ENCODE assay signal across 1 cellular context in the genomic region with DNA sequence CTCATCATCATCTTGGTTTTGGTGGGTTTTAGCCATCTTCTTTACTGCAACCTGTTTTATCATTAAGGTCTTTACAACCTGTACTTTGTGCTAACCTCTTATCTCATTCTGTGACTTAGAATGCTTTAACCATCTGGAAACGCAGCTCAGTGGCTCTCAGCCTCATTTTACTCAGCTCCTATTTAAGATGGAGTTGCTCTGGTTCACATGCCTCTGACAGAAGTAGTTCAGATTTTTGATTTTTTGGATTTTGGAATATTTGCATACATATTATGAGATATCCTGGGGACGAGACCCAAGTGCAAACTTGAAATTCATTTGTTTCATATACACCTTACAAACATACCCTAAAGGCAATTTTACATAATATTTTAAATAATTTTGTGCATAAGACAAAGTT.
TF ChIP-seq lines count a peak whose summit lies in the region.

No MANE protein-coding gene starts in this region.

TF ChIP-seq in K562, 482 proteins besides CTCF, POLR2A, EP300 and RAD21 (continued from another document and continues in another):
- no peak for TF ChIP-seq HMG20A (CRISPR knock-in tag; conservative IDR thresholded peaks at IDR 0.05)
- TF ChIP-seq SMAD4 (CRISPR knock-in tag; conservative IDR thresholded peaks at IDR 0.05): peak; percentile 84
- peak; percentile 51; the same call in 1 of the 2 replicates for TF ChIP-seq BACH1 (tag; IDR thresholded peaks at IDR 0.05)
- TF ChIP-seq, protein P1, sequence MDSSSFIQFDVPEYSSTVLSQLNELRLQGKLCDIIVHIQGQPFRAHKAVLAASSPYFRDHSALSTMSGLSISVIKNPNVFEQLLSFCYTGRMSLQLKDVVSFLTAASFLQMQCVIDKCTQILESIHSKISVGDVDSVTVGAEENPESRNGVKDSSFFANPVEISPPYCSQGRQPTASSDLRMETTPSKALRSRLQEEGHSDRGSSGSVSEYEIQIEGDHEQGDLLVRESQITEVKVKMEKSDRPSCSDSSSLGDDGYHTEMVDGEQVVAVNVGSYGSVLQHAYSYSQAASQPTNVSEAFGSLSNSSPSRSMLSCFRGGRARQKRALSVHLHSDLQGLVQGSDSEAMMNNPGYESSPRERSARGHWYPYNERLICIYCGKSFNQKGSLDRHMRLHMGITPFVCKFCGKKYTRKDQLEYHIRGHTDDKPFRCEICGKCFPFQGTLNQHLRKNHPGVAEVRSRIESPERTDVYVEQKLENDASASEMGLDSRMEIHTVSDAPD (CRISPR knock-in tag; IDR thresholded peaks at IDR 0.05): 0 out of 2 replicates have a peak, but pooled peaks have one; percentile 46
- 0 out of 2 replicates have a peak, but pooled peaks have one; percentile 32 for TF ChIP-seq ZNF707 (CRISPR knock-in tag; conservative IDR thresholded peaks at IDR 0.05)
- TF ChIP-seq ZC3H11A (IDR thresholded peaks at IDR 0.05; ENCODE audit: low read depth, low read length): no peak
- no peak for TF ChIP-seq MEF2A (IDR thresholded peaks at IDR 0.05; ENCODE audit: control insufficient read depth, low read depth, low read length)
- peak; percentile 83 for TF ChIP-seq MECOM (CRISPR knock-in tag; IDR thresholded peaks at IDR 0.05)
- TF ChIP-seq FOXK1 (CRISPR knock-in tag; IDR thresholded peaks at IDR 0.05; ENCODE audit: borderline replicate concordance): no peak
- TF ChIP-seq ZNF324 (CRISPR knock-in tag; IDR thresholded peaks at IDR 0.05): peak; percentile 44; the same call in 1 of the 2 replicates
- no peak for TF ChIP-seq IRF2 (CRISPR knock-in tag; IDR thresholded peaks at IDR 0.05)
- TF ChIP-seq ZBTB7A (IDR thresholded peaks at IDR 0.05; ENCODE audit: borderline replicate concordance, control insufficient read depth, low read depth, low read length): no peak
- no peak for TF ChIP-seq HNRNPLL (IDR thresholded peaks at IDR 0.05; ENCODE audit: low read depth, low read length, poor library complexity, severe bottlenecking)
- TF ChIP-seq ZNF79 (CRISPR knock-in tag; IDR thresholded peaks at IDR 0.05; ENCODE audit: low read depth): peak; percentile 58; the same call in 1 of the 2 replicates
- no peak for TF ChIP-seq CEBPG (CRISPR knock-in tag; IDR thresholded peaks at IDR 0.05)
- TF ChIP-seq CEBPG (tag; conservative IDR thresholded peaks at IDR 0.05 in 1 of 2, IDR thresholded peaks at IDR 0.05 in 1 of 2): no peak
- no peak for TF ChIP-seq SMC3 (conservative IDR thresholded peaks at IDR 0.05; ENCODE audit: insufficient read depth, low read depth, low read length)
- peak; percentile 85 for TF ChIP-seq PTTG1 (tag; IDR thresholded peaks at IDR 0.05; ENCODE audit: low read depth)
- peak; percentile 80 for TF ChIP-seq ILK (tag; IDR thresholded peaks at IDR 0.05; ENCODE audit: borderline replicate concordance, low read depth)
- TF ChIP-seq ZNF668 (CRISPR knock-in tag; IDR thresholded peaks at IDR 0.05): peak; percentile 91
- no peak for TF ChIP-seq GATA2 (CRISPR knock-in tag; IDR thresholded peaks at IDR 0.05)
- TF ChIP-seq SIN3A (IDR thresholded peaks at IDR 0.05; ENCODE audit: borderline replicate concordance in 2 of 2, control insufficient read depth in 1 of 2, low read depth in 2 of 2, low read length in 2 of 2): no peak
- no peak for TF ChIP-seq SRSF1 (IDR thresholded peaks at IDR 0.05; ENCODE audit: low read depth, low read length)
- TF ChIP-seq MCM3 (IDR thresholded peaks at IDR 0.05): no peak
- no peak for TF ChIP-seq HMG20B (CRISPR knock-in tag; IDR thresholded peaks at IDR 0.05)
- TF ChIP-seq CREM (IDR thresholded peaks at IDR 0.05; ENCODE audit: low read depth): no peak
- peak; percentile 72 for TF ChIP-seq ZNF41 (CRISPR knock-in tag; conservative IDR thresholded peaks at IDR 0.05)
- TF ChIP-seq CHCHD3 (CRISPR knock-in tag; IDR thresholded peaks at IDR 0.05): no peak
- peak in 1 of 2 experiments; percentile 71; a peak in 2 of 4 replicates for TF ChIP-seq TEAD1 (CRISPR knock-in tag; IDR thresholded peaks at IDR 0.05)
- TF ChIP-seq ADNP (tag; IDR thresholded peaks at IDR 0.05): no peak
- TF ChIP-seq, protein P2, sequence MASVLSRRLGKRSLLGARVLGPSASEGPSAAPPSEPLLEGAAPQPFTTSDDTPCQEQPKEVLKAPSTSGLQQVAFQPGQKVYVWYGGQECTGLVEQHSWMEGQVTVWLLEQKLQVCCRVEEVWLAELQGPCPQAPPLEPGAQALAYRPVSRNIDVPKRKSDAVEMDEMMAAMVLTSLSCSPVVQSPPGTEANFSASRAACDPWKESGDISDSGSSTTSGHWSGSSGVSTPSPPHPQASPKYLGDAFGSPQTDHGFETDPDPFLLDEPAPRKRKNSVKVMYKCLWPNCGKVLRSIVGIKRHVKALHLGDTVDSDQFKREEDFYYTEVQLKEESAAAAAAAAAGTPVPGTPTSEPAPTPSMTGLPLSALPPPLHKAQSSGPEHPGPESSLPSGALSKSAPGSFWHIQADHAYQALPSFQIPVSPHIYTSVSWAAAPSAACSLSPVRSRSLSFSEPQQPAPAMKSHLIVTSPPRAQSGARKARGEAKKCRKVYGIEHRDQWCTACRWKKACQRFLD (CRISPR knock-in tag; IDR thresholded peaks at IDR 0.05): peak; percentile 75
- peak; percentile 89 for TF ChIP-seq PTRF (tag; IDR thresholded peaks at IDR 0.05)
- TF ChIP-seq, protein P3, sequence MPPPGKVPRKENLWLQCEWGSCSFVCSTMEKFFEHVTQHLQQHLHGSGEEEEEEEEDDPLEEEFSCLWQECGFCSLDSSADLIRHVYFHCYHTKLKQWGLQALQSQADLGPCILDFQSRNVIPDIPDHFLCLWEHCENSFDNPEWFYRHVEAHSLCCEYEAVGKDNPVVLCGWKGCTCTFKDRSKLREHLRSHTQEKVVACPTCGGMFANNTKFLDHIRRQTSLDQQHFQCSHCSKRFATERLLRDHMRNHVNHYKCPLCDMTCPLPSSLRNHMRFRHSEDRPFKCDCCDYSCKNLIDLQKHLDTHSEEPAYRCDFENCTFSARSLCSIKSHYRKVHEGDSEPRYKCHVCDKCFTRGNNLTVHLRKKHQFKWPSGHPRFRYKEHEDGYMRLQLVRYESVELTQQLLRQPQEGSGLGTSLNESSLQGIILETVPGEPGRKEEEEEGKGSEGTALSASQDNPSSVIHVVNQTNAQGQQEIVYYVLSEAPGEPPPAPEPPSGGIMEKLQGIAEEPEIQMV (tag; conservative IDR thresholded peaks at IDR 0.05; ENCODE audit: low read depth): peak; percentile 78
- TF ChIP-seq, protein P4, sequence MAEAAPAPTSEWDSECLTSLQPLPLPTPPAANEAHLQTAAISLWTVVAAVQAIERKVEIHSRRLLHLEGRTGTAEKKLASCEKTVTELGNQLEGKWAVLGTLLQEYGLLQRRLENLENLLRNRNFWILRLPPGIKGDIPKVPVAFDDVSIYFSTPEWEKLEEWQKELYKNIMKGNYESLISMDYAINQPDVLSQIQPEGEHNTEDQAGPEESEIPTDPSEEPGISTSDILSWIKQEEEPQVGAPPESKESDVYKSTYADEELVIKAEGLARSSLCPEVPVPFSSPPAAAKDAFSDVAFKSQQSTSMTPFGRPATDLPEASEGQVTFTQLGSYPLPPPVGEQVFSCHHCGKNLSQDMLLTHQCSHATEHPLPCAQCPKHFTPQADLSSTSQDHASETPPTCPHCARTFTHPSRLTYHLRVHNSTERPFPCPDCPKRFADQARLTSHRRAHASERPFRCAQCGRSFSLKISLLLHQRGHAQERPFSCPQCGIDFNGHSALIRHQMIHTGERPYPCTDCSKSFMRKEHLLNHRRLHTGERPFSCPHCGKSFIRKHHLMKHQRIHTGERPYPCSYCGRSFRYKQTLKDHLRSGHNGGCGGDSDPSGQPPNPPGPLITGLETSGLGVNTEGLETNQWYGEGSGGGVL (CRISPR knock-in tag; IDR thresholded peaks at IDR 0.05): peak; percentile 68
- TF ChIP-seq GTF2A2 (tag; IDR thresholded peaks at IDR 0.05): peak; percentile 85
- no peak for TF ChIP-seq NR4A1 (CRISPR knock-in tag; IDR thresholded peaks at IDR 0.05)
- peak; percentile 86 for TF ChIP-seq NR4A1 (tag; IDR thresholded peaks at IDR 0.05)
- no peak for TF ChIP-seq NR2F6 (CRISPR knock-in tag; IDR thresholded peaks at IDR 0.05)
- TF ChIP-seq, protein P5, sequence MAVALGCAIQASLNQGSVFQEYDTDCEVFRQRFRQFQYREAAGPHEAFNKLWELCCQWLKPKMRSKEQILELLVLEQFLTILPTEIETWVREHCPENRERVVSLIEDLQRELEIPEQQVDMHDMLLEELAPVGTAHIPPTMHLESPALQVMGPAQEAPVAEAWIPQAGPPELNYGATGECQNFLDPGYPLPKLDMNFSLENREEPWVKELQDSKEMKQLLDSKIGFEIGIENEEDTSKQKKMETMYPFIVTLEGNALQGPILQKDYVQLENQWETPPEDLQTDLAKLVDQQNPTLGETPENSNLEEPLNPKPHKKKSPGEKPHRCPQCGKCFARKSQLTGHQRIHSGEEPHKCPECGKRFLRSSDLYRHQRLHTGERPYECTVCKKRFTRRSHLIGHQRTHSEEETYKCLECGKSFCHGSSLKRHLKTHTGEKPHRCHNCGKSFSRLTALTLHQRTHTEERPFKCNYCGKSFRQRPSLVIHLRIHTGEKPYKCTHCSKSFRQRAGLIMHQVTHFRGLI (CRISPR knock-in tag; IDR thresholded peaks at IDR 0.05): 0 out of 2 replicates have a peak, but pooled peaks have one; percentile 22
- peak; percentile 95 for TF ChIP-seq DMBX1 (CRISPR knock-in tag; IDR thresholded peaks at IDR 0.05; ENCODE audit: borderline replicate concordance)
- peak; percentile 85; the same call in 1 of the 2 replicates for TF ChIP-seq HDAC8 (tag; IDR thresholded peaks at IDR 0.05)
- TF ChIP-seq, protein P6, sequence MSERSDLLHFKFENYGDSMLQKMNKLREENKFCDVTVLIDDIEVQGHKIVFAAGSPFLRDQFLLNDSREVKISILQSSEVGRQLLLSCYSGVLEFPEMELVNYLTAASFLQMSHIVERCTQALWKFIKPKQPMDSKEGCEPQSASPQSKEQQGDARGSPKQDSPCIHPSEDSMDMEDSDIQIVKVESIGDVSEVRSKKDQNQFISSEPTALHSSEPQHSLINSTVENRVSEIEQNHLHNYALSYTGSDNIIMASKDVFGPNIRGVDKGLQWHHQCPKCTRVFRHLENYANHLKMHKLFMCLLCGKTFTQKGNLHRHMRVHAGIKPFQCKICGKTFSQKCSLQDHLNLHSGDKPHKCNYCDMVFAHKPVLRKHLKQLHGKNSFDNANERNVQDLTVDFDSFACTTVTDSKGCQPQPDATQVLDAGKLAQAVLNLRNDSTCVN (CRISPR knock-in tag; IDR thresholded peaks at IDR 0.05): peak; percentile 54; the same call in 1 of the 2 replicates
- no peak for TF ChIP-seq RBM25 (IDR thresholded peaks at IDR 0.05; ENCODE audit: low read depth, low read length, severe bottlenecking)
- TF ChIP-seq ZNF175 (CRISPR knock-in tag; IDR thresholded peaks at IDR 0.05; ENCODE audit: low read depth): peak; percentile 75
- TF ChIP-seq BRCA1 (IDR thresholded peaks at IDR 0.05): no peak
- no peak for TF ChIP-seq BRCA1 (CRISPR knock-in tag; IDR thresholded peaks at IDR 0.05)
- no peak for TF ChIP-seq POLR2AphosphoS2 (IDR thresholded peaks at IDR 0.05; ENCODE audit: low read length)
- TF ChIP-seq CXXC5 (CRISPR knock-in tag; IDR thresholded peaks at IDR 0.05): peak; percentile 71
- TF ChIP-seq HSF4 (CRISPR knock-in tag; IDR thresholded peaks at IDR 0.05; ENCODE audit: borderline replicate concordance): peak; percentile 70; the same call in 1 of the 2 replicates
- TF ChIP-seq L3MBTL2 (IDR thresholded peaks at IDR 0.05): no peak
- TF ChIP-seq EP400 (IDR thresholded peaks at IDR 0.05): no peak
- TF ChIP-seq ATF7 (IDR thresholded peaks at IDR 0.05): no peak
- TF ChIP-seq, protein P7, sequence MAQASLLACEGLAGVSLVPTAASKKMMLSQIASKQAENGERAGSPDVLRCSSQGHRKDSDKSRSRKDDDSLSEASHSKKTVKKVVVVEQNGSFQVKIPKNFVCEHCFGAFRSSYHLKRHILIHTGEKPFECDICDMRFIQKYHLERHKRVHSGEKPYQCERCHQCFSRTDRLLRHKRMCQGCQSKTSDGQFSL (CRISPR knock-in tag; IDR thresholded peaks at IDR 0.05): no peak
- TF ChIP-seq, protein P7 (tag; IDR thresholded peaks at IDR 0.05): peak in 1 of 2 experiments; percentile 81; a peak in 1 of 4 replicates
- TF ChIP-seq, protein P8, sequence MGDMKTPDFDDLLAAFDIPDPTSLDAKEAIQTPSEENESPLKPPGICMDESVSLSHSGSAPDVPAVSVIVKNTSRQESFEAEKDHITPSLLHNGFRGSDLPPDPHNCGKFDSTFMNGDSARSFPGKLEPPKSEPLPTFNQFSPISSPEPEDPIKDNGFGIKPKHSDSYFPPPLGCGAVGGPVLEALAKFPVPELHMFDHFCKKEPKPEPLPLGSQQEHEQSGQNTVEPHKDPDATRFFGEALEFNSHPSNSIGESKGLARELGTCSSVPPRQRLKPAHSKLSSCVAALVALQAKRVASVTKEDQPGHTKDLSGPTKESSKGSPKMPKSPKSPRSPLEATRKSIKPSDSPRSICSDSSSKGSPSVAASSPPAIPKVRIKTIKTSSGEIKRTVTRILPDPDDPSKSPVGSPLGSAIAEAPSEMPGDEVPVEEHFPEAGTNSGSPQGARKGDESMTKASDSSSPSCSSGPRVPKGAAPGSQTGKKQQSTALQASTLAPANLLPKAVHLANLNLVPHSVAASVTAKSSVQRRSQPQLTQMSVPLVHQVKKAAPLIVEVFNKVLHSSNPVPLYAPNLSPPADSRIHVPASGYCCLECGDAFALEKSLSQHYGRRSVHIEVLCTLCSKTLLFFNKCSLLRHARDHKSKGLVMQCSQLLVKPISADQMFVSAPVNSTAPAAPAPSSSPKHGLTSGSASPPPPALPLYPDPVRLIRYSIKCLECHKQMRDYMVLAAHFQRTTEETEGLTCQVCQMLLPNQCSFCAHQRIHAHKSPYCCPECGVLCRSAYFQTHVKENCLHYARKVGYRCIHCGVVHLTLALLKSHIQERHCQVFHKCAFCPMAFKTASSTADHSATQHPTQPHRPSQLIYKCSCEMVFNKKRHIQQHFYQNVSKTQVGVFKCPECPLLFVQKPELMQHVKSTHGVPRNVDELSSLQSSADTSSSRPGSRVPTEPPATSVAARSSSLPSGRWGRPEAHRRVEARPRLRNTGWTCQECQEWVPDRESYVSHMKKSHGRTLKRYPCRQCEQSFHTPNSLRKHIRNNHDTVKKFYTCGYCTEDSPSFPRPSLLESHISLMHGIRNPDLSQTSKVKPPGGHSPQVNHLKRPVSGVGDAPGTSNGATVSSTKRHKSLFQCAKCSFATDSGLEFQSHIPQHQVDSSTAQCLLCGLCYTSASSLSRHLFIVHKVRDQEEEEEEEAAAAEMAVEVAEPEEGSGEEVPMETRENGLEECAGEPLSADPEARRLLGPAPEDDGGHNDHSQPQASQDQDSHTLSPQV (IDR thresholded peaks at IDR 0.05): peak; percentile 96
- peak; percentile 24; the same call in 1 of the 2 replicates for TF ChIP-seq KLF13 (tag; IDR thresholded peaks at IDR 0.05; ENCODE audit: borderline replicate concordance, low read depth)
- 0 out of 2 replicates have a peak, but pooled peaks have one; percentile 12 for TF ChIP-seq ZNF507 (tag; conservative IDR thresholded peaks at IDR 0.05)
- TF ChIP-seq IFI16 (CRISPR knock-in tag; IDR thresholded peaks at IDR 0.05): no peak
